1 cellular context compared by ENCODE assay signal in genomic region chr11:78954261-78954660, GRCh38.
TF ChIP-seq lines count a peak whose summit lies in the region.

No MANE protein-coding gene starts in this region.

TF ChIP-seq in IMR-90, 13 proteins besides CTCF, POLR2A, EP300 and RAD21 (continued from another document):
- no peak for TF ChIP-seq ELK1 (IDR thresholded peaks at IDR 0.05; ENCODE audit: borderline replicate concordance, low read depth, low read length)
- no peak for TF ChIP-seq MXI1 (IDR thresholded peaks at IDR 0.05; ENCODE audit: borderline replicate concordance, low read depth, low read length)
